ENCODE assay signal across 1 cellular context in genomic region chr15:75864213-75865059, GRCh38.
TF ChIP-seq lines count a peak whose summit lies in the region.

No MANE protein-coding gene starts in this region.

TF ChIP-seq in K562, 482 proteins besides CTCF, POLR2A, EP300 and RAD21 (continued from another document and continues in another):
- TF ChIP-seq ARID3B (CRISPR knock-in tag; IDR thresholded peaks at IDR 0.05; ENCODE audit: borderline replicate concordance) (no peak), PHB2 (IDR thresholded peaks at IDR 0.05; ENCODE audit: low read depth) (no peak), ILF3 (IDR thresholded peaks at IDR 0.05; ENCODE audit: borderline replicate concordance) (no peak), HCFC1 (IDR thresholded peaks at IDR 0.05; ENCODE audit: low read depth, low read length) (no peak), HDAC3 (IDR thresholded peaks at IDR 0.05; ENCODE audit: borderline replicate concordance, partially characterized antibody) (no peak), ZFP36 (IDR thresholded peaks at IDR 0.05; ENCODE audit: low read depth, low read length, partially characterized antibody) (no peak), ZNF699 (CRISPR knock-in tag; IDR thresholded peaks at IDR 0.05; ENCODE audit: insufficient replicate concordance) (no peak), ZNF639 (CRISPR knock-in tag; conservative IDR thresholded peaks at IDR 0.05 in 1 of 2, IDR thresholded peaks at IDR 0.05 in 1 of 2) (no peak), ZNF124 (CRISPR knock-in tag; IDR thresholded peaks at IDR 0.05) (no peak), ZNF316 (IDR thresholded peaks at IDR 0.05) (peak; percentile 33; the same call in 1 of the 2 replicates), ZNF407 (IDR thresholded peaks at IDR 0.05; ENCODE audit: low read depth) (no peak), ZNF561 (CRISPR knock-in tag; conservative IDR thresholded peaks at IDR 0.05) (no peak), ZBTB11 (CRISPR knock-in tag; IDR thresholded peaks at IDR 0.05) (no peak), PTTG1 (tag; IDR thresholded peaks at IDR 0.05; ENCODE audit: low read depth) (no peak), POLR2H (tag; IDR thresholded peaks at IDR 0.05; ENCODE audit: low read depth) (peak; percentile 64), TRIM24 (IDR thresholded peaks at IDR 0.05) (0 out of 4 replicates have a peak, but pooled peaks have one; percentile 27 to 47), ZFPM2 (CRISPR knock-in tag; IDR thresholded peaks at IDR 0.05) (no peak), GABPB2 (CRISPR knock-in tag; conservative IDR thresholded peaks at IDR 0.05) (no peak), FOXM1 (IDR thresholded peaks at IDR 0.05; ENCODE audit: low read depth) (no peak), FOXM1 (CRISPR knock-in tag; IDR thresholded peaks at IDR 0.05; ENCODE audit: low read depth) (no peak), KDM1A (IDR thresholded peaks at IDR 0.05) (no peak), ELK1 (CRISPR knock-in tag; IDR thresholded peaks at IDR 0.05) (no peak), SNRNP70 (optimal IDR thresholded peaks at IDR 0.05; ENCODE audit: low read depth, low read length) (no peak), PKNOX1 (IDR thresholded peaks at IDR 0.05) (no peak), TCF7L2 (IDR thresholded peaks at IDR 0.05; ENCODE audit: low read depth, low read length) (no peak), ZNF175 (CRISPR knock-in tag; IDR thresholded peaks at IDR 0.05; ENCODE audit: low read depth) (peak; percentile 76; the same call in 1 of the 2 replicates), TSC22D4 (tag; IDR thresholded peaks at IDR 0.05) (no peak), NCOA2 (IDR thresholded peaks at IDR 0.05; ENCODE audit: partially characterized antibody in 2 of 2) (no peak), TFE3 (CRISPR knock-in tag; IDR thresholded peaks at IDR 0.05) (no peak), ZNF717 (CRISPR knock-in tag; IDR thresholded peaks at IDR 0.05) (no peak), STAG1 (CRISPR knock-in tag; IDR thresholded peaks at IDR 0.05; ENCODE audit: borderline replicate concordance) (no peak), ZSCAN32 (CRISPR knock-in tag; IDR thresholded peaks at IDR 0.05) (peak; percentile 75), FOXA1 (IDR thresholded peaks at IDR 0.05; ENCODE audit: borderline replicate concordance) (no peak), HMG20B (CRISPR knock-in tag; IDR thresholded peaks at IDR 0.05) (no peak), GATAD2B (IDR thresholded peaks at IDR 0.05; ENCODE audit: borderline replicate concordance) (no peak), ZFP30 (CRISPR knock-in tag; IDR thresholded peaks at IDR 0.05; ENCODE audit: borderline replicate concordance) (no peak), HINFP (tag; conservative IDR thresholded peaks at IDR 0.05; ENCODE audit: low read depth) (no peak), KAT2B (IDR thresholded peaks at IDR 0.05; ENCODE audit: low read depth, low read length) (no peak), E4F1 (CRISPR knock-in tag; IDR thresholded peaks at IDR 0.05; ENCODE audit: borderline replicate concordance) (no peak), ZNF696 (CRISPR knock-in tag; conservative IDR thresholded peaks at IDR 0.05) (no peak)
